ENCODE assay signal across 8 cellular contexts in genomic region chr2:9310390-9310789, GRCh38.
DNase-seq lines count a peak whose midpoint lies in the region; ATAC-seq, FAIRE-seq and TF ChIP-seq lines count a peak whose summit lies in the region.

No MANE protein-coding gene starts in this region.

- peaks cover 1% of the 10 kb centered on the region; the same call in 1 of the 2 replicates for H3K27me3 Mint-ChIP-seq in HFFc6 (ENCODE audit: insufficient read depth)
- H3K27me3 Mint-ChIP-seq in T-cell = peaks cover 0 to 6% of the 10 kb centered on the region in 2 donors

- CTCF ChIA-PET in K562 (lab: Yijun Ruan, JAX; ENCODE audit: low intra/inter-chr PET ratio) (no interaction called here), T-cell (lab: Charles Lee) (no interaction called here)

- TF ChIP-seq RAD21 in K562 (CRISPR knock-in tag; conservative IDR thresholded peaks at IDR 0.05 in 1 of 2, IDR thresholded peaks at IDR 0.05 in 1 of 2) = no peak

- no peaks in the 10 kb centered on the region for H3K79me2 ChIP-seq in K562 (ENCODE audit: control insufficient read depth, insufficient read depth, low read length)

- H3K36me3 Mint-ChIP-seq in HFFc6 (ENCODE audit: low read depth) = peaks cover 6% of the 10 kb centered on the region; the same call in 1 of the 2 replicates
- no peaks in the 10 kb centered on the region for H3K36me3 Mint-ChIP-seq in T-cell

- DNase-seq in HFFc6 (peak; percentile 89), K562 (ENCODE audit: extremely low read depth in 1 of 4, low spot score in 3 of 4) (peak in 2 of 4 experiments; percentile 21 to 31), iris pigment epithelial cell (ENCODE audit: low read depth) (peak; percentile 96), NCI-H2029 treated with DMSO at 0.1 percent for 48 hours (lab: John Stamatoyannopoulos, UW) (no peak), T-cell (no peak), NOMO-1 (lab: John Stamatoyannopoulos, UW; ENCODE audit: unreplicated experiment in 2 of 2) (no peak), DMS53 (lab: John Stamatoyannopoulos, UW) (no peak)

- POLR2A ChIA-PET in K562 (lab: Yijun Ruan, JAX) = interaction anchor here (1.0 to 1.2 kb wide), 2 partner anchors 15 to 19 kb away, joined by 3 to 4 read pairs; no protein-coding TSS in a partner anchor
- POLR2A ChIA-PET in T-cell (lab: Charles Lee) = no interaction called here

- BruUV-seq in K562 (replicated peaks; lab: Mats Ljungman, UMichigan) = no TSS peak

- no peaks in the 10 kb centered on the region for H3K36me3 ChIP-seq in K562 (ENCODE audit: control insufficient read depth, insufficient read depth, low read length)
- no peaks in the 10 kb centered on the region for H3K36me3 ChIP-seq in subcutaneous abdominal adipose tissue (ENCODE audit: control insufficient read depth in 5 of 5, insufficient read depth in 5 of 5, low read length in 5 of 5)

- H3K9me3 Mint-ChIP-seq in HFFc6 (no peaks in the 10 kb centered on the region), T-cell (no peaks in the 10 kb centered on the region)

- H3K27ac ChIP-seq in K562 (ENCODE audit: extremely low read depth, low read depth, low read length) (no peak overlapping the region), subcutaneous abdominal adipose tissue (ENCODE audit: low read depth, low read length) (peak overlapping the region; percentile 96)

- TF ChIP-seq CTCF in HFFc6 (IDR thresholded peaks at IDR 0.05) (no peak), K562 (IDR thresholded peaks at IDR 0.05 in 2 of 3, conservative IDR thresholded peaks at IDR 0.05 in 1 of 3; ENCODE audit: insufficient read depth in 2 of 3, low read depth in 1 of 3, low read length in 3 of 3) (no peak)

- H3K4me1 Mint-ChIP-seq in HFFc6 (ENCODE audit: low read depth) = peaks cover 75% of the 10 kb centered on the region
- peaks cover 0 to 2% (median 0%) of the 10 kb centered on the region in 3 donors for H3K4me1 Mint-ChIP-seq in T-cell

- TF ChIP-seq EP300 in K562 (IDR thresholded peaks at IDR 0.05; ENCODE audit: low read length) = no peak

- TF ChIP-seq POLR2A in K562 (conservative IDR thresholded peaks at IDR 0.05) = no peak

- H3K4me3 ChIP-seq in K562 = no peak overlapping the region
- H3K4me3 ChIP-seq in subcutaneous abdominal adipose tissue (ENCODE audit: low read depth in 1 of 5, low read length in 5 of 5) = no peak overlapping the region

- H3K27me3 ChIP-seq in K562 (ENCODE audit: control insufficient read depth in 2 of 2, insufficient read depth in 2 of 2, low read length in 2 of 2) (peaks cover 8 to 49% of the 10 kb centered on the region in 2 experiments), subcutaneous abdominal adipose tissue (ENCODE audit: control insufficient read depth in 5 of 5, insufficient read depth in 4 of 5, low read length in 5 of 5) (no peaks in the 10 kb centered on the region)

- no peak overlapping the region for H2AFZ ChIP-seq in K562 (ENCODE audit: low read depth, low read length)

- H3K9me3 ChIP-seq in K562 (replicated peaks; ENCODE audit: control insufficient read depth, insufficient read depth, low read depth, low read length) = no peaks in the 10 kb centered on the region
- no peaks in the 10 kb centered on the region for H3K9me3 ChIP-seq in subcutaneous abdominal adipose tissue (ENCODE audit: control insufficient read depth in 5 of 5, low read length in 5 of 5)

- FAIRE-seq in K562 (lab: Jason Lieb, UNC) = no peak

- H3K4me3 Mint-ChIP-seq in HFFc6 (peak overlapping the region; percentile 79), T-cell (no peak overlapping the region)

- intact Hi-C loops in K562 (cut with micrococcal nuclease) = no loop called here

- H3K9me1 ChIP-seq in K562 (ENCODE audit: control insufficient read depth, insufficient read depth, low read length) = no peaks in the 10 kb centered on the region

- no peak overlapping the region for H3K4me2 ChIP-seq in K562 (ENCODE audit: insufficient read depth, low read length)

- H3K27ac Mint-ChIP-seq in HFFc6 (peak overlapping the region; percentile 98), T-cell (no peak overlapping the region)

- H3K9ac ChIP-seq in K562 (ENCODE audit: insufficient read depth in 1 of 2, low read depth in 2 of 2, low read length in 2 of 2) (no peak overlapping the region), subcutaneous abdominal adipose tissue (ENCODE audit: low read length in 5 of 5) (peak overlapping the region in 3 of 5 donors; percentile 44 to 66 (median 57))

- in situ Hi-C loops in K562 (cut with MboI) = no loop called here

- ATAC-seq in K562 (peak; percentile 65), T-cell (replicated peaks in 1 of 4) (no peak)

- H4K20me1 ChIP-seq in K562 (replicated peaks; ENCODE audit: control insufficient read depth, insufficient read depth, low read length) = no peaks in the 10 kb centered on the region; the same call in 1 of the 2 replicates

- H3K4me1 ChIP-seq in K562 (replicated peaks in 1 of 2; ENCODE audit: control insufficient read depth in 2 of 2, insufficient read depth in 2 of 2, low read length in 2 of 2) = peaks cover 3 to 4% of the 10 kb centered on the region in 2 experiments; a peak in 3 of 5 replicates
- peaks cover 11 to 48% (median 45%) of the 10 kb centered on the region in 5 donors for H3K4me1 ChIP-seq in subcutaneous abdominal adipose tissue (ENCODE audit: control insufficient read depth in 5 of 5, insufficient read depth in 5 of 5, low read length in 5 of 5)

TF ChIP-seq in K562, 482 proteins besides CTCF, POLR2A, EP300 and RAD21:
- TF ChIP-seq ATF3 (IDR thresholded peaks at IDR 0.05) (peak; percentile 49; the same call in 1 of the 2 replicates), ATF3 (CRISPR knock-in tag; conservative IDR thresholded peaks at IDR 0.05) (no peak), NFYB (IDR thresholded peaks at IDR 0.05; ENCODE audit: extremely low read depth, insufficient read length) (no peak), TFAP4 (CRISPR knock-in tag; IDR thresholded peaks at IDR 0.05; ENCODE audit: borderline replicate concordance) (peak; percentile 54; the same call in 1 of the 2 replicates), CEBPG (CRISPR knock-in tag; IDR thresholded peaks at IDR 0.05) (no peak), CEBPG (tag; conservative IDR thresholded peaks at IDR 0.05 in 1 of 2, IDR thresholded peaks at IDR 0.05 in 1 of 2) (peak in 1 of 2 experiments; percentile 63; a peak in 2 of 4 replicates), ZC3H4 (CRISPR knock-in tag; IDR thresholded peaks at IDR 0.05; ENCODE audit: borderline replicate concordance) (no peak), PHB2 (IDR thresholded peaks at IDR 0.05; ENCODE audit: low read depth) (no peak), SMARCB1 (IDR thresholded peaks at IDR 0.05; ENCODE audit: insufficient read length, low read depth) (no peak), ZNF133 (CRISPR knock-in tag; IDR thresholded peaks at IDR 0.05) (no peak), MAFK (IDR thresholded peaks at IDR 0.05; ENCODE audit: low read length) (no peak), ZNF551 (CRISPR knock-in tag; IDR thresholded peaks at IDR 0.05) (no peak), NR2C2 (CRISPR knock-in tag; IDR thresholded peaks at IDR 0.05) (no peak), NR2C2 (tag; IDR thresholded peaks at IDR 0.05) (peak; percentile 61; the same call in 1 of the 2 replicates), ZNF79 (CRISPR knock-in tag; IDR thresholded peaks at IDR 0.05; ENCODE audit: low read depth) (no peak), NCOR1 (IDR thresholded peaks at IDR 0.05) (no peak), CBX5 (IDR thresholded peaks at IDR 0.05; ENCODE audit: borderline replicate concordance, low read depth) (no peak), ZNF740 (CRISPR knock-in tag; IDR thresholded peaks at IDR 0.05) (no peak), ZNF740 (tag; IDR thresholded peaks at IDR 0.05) (peak in 1 of 2 experiments; percentile 38; a peak in 1 of 4 replicates), JUND (IDR thresholded peaks at IDR 0.05; ENCODE audit: borderline replicate concordance, low read depth, low read length) (0 out of 2 replicates have a peak, but pooled peaks have one; percentile 26), JUND (tag; IDR thresholded peaks at IDR 0.05; ENCODE audit: borderline replicate concordance, low read depth, low read length) (no peak), ZNF431 (CRISPR knock-in tag; IDR thresholded peaks at IDR 0.05) (no peak)

Comparison
In these comparisons a context has a peak if more than half of its experiments do, and no peak if none do; other contexts are left out.
1. DNase-seq: peak in HFFc6 (single experiment) and iris pigment epithelial cell (single experiment); none in NCI-H2029 treated with DMSO at 0.1 percent for 48 hours (single experiment), T-cell (0 of 34), NOMO-1 (0 of 2) and DMS53 (single experiment).
2. H3K9ac ChIP-seq: peak in subcutaneous abdominal adipose tissue (3 of 5); none in K562 (0 of 2).